ENCODE assay signal across 10 cellular contexts in the genomic region with DNA sequence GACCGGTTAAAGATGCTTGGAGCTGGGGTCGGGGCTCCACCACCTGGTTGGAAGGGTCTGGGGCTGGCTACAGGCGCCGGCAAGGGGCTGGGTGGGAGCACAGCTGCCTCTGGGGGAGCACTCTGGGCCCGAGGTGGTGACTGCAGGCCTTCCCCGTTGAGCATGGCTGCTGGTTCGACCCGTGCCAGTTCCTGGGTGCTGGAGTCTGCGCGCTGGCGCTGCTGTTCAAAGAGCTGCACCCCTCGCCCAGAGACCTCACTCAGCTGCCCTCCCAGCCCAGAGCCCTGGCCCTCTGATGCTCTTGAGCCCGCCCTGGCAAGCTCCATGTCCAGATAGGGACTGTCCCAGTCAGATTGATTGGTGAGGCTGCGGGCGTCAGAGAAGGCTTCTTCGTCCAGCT. TPM values are rescaled to one million over a fixed set of nuclear protein-coding genes. Genes with fewer than 3 reads are reported as not detected.
DNase-seq lines count a peak whose midpoint lies in the region; ATAC-seq and TF ChIP-seq lines count a peak whose summit lies in the region.
"Had no signal": no experiment of that assay in that cellular context is flagged by ENCODE, and none has a peak within 500 bp of the region (broad histone marks: within the 10 kb centered on the region; RNA-seq: fewer than 3 reads in every experiment).

No MANE protein-coding gene starts in this region.

- DNase-seq in AG09309 (ENCODE audit: low read depth) = no peak
- DNase-seq in T-helper 17 cell = no peak
- DNase-seq in glutamatergic neuron = peak; percentile 31
- DNase-seq in occipital lobe (lab: John Stamatoyannopoulos, UW) = peak; percentile 8
- no peak for DNase-seq in NCI-H226
- DNase-seq: erythroblast, NCI-H1436 had no signal

- H3K4me1 Mint-ChIP-seq in T-helper 17 cell = peaks cover 16% of the 10 kb centered on the region
- H3K4me1 Mint-ChIP-seq in glutamatergic neuron (ENCODE audit: low read depth, unreplicated experiment) = peaks cover 14% of the 10 kb centered on the region

- peaks cover 4% of the 10 kb centered on the region for H3K36me3 Mint-ChIP-seq in T-helper 17 cell (ENCODE audit: low read depth)
- no peaks in the 10 kb centered on the region for H3K36me3 Mint-ChIP-seq in glutamatergic neuron (ENCODE audit: unreplicated experiment)

- peak overlapping the region; percentile 48 for H3K4me3 ChIP-seq in AG09309 (ENCODE audit: control insufficient read depth, low read depth, low read length)

- H3K4me3 Mint-ChIP-seq in T-helper 17 cell = peak overlapping the region; percentile 72
- peak overlapping the region; percentile 84 for H3K4me3 Mint-ChIP-seq in glutamatergic neuron (ENCODE audit: unreplicated experiment)

- H3K9me3 ChIP-seq in T-helper 17 cell (ENCODE audit: control insufficient read depth, low read length, poor library complexity, severe bottlenecking) = no peaks in the 10 kb centered on the region

- H3K9me3 Mint-ChIP-seq in glutamatergic neuron (ENCODE audit: unreplicated experiment) = peaks cover 11% of the 10 kb centered on the region

- TF ChIP-seq CTCF in AG09309 (IDR thresholded peaks at IDR 0.05; ENCODE audit: control insufficient read depth, insufficient read depth, low read depth, low read length, missing control alignments) (no peak), glutamatergic neuron (IDR thresholded peaks at IDR 0.05; ENCODE audit: partially characterized antibody, unreplicated experiment) (no peak)

- H3K27me3 Mint-ChIP-seq in T-helper 17 cell (peaks cover 36% of the 10 kb centered on the region), glutamatergic neuron (ENCODE audit: unreplicated experiment) (peaks cover 5% of the 10 kb centered on the region)

- H3K27ac Mint-ChIP-seq in T-helper 17 cell (peak overlapping the region; percentile 32), glutamatergic neuron (ENCODE audit: unreplicated experiment) (peak overlapping the region; percentile 22)

- ATAC-seq in T-helper 17 cell = no peak
- no peak for ATAC-seq in HG03521 (IDR thresholded peaks at IDR 0.05; ENCODE audit: unreplicated experiment)
- no peak for ATAC-seq in HG02884 (IDR thresholded peaks at IDR 0.05; ENCODE audit: unreplicated experiment)
- no peak for ATAC-seq in HG03280 (IDR thresholded peaks at IDR 0.05; ENCODE audit: unreplicated experiment)

RNA-seq across cellular contexts. Expression of a gene that starts 7.0 kb away (rescaled TPM):
- not detected for total RNA-seq in T-helper 17 cell
- total RNA-seq in glutamatergic neuron (ENCODE audit: unreplicated experiment) = 0.64 TPM
- total RNA-seq in occipital lobe = 0.78 TPM

RNA-seq across cellular contexts. Expression of a gene that starts 7.6 kb away (rescaled TPM):
- total RNA-seq in T-helper 17 cell = under 1 TPM in 1 of 2 donors, not detected in 1; 0.08 TPM
- total RNA-seq in glutamatergic neuron (ENCODE audit: unreplicated experiment) = 0.42 TPM
- total RNA-seq in occipital lobe = not detected

RNA-seq across cellular contexts. Expression of a gene that starts 49.7 kb away (rescaled TPM):
- total RNA-seq in T-helper 17 cell (1 to 10 TPM; 7.7 to 8.2 TPM), glutamatergic neuron (ENCODE audit: unreplicated experiment) (10.9 TPM), occipital lobe (6.6 TPM)

RNA-seq across cellular contexts. Expression of a gene that starts 57.1 kb away (rescaled TPM):
- total RNA-seq in T-helper 17 cell (1 to 10 TPM; 3.6 TPM), glutamatergic neuron (ENCODE audit: unreplicated experiment) (9.1 TPM), occipital lobe (31.7 TPM)

Comparison
In these comparisons a context has a peak if more than half of its experiments do, and no peak if none do; other contexts are left out.
1. DNase-seq: peak in glutamatergic neuron (single experiment) and occipital lobe (single experiment); none in AG09309 (single experiment), T-helper 17 cell (0 of 3) and NCI-H226 (single experiment).